1 cellular context compared by ENCODE assay signal in genomic region chr6:95364016-95364604, GRCh38.
TF ChIP-seq lines count a peak whose summit lies in the region.

No MANE protein-coding gene starts in this region.

TF ChIP-seq in H1, 55 proteins besides CTCF, POLR2A, EP300 and RAD21 (continued from another document):
- no peak for TF ChIP-seq CHD7 (IDR thresholded peaks at IDR 0.05; ENCODE audit: insufficient replicate concordance, low read length)
TF ChIP-seq in H1: peak in this region for 0.
